In the genomic region with DNA sequence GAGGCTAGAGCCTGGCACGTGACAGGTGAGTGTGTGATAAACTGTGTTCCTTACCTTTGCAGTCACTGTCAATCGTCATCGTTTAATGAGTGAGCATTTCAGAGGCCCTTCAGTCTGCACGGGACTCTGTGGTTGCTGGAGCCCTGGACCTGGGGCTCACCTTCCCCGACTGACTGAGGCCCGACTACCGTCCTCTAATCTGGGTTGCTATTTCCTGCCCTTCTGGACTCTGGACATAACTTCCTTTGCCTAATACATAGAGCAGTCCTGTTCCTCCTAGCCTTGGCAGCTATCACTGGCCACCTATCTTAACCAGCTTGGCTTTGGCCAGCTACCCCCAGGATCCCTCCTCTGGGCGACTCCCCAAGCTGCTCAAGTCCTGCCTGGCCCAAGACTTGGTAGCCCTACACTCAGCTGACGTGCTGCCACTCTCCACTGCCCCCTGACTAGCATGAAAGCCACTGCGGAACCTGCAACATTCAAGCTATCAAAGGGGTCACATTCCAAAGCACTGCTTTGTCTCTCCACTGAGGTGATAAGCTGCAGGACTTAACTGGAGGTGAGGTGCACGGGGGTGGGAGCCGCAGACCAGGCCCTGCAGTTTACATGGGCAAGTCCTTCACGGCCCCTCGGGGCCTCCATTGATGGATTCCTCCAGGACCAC, we compare ENCODE assay signal across 20 cellular contexts. TPM values are rescaled to one million over a fixed set of nuclear protein-coding genes. Genes with fewer than 3 reads are reported as not detected.
DNase-seq lines count a peak whose midpoint lies in the region; ATAC-seq and TF ChIP-seq lines count a peak whose summit lies in the region.
"Had no signal": no experiment of that assay in that cellular context is flagged by ENCODE, and none has a peak within 500 bp of the region (broad histone marks: within the 10 kb centered on the region; RNA-seq: fewer than 3 reads in every experiment).

No MANE protein-coding gene starts in this region.

- no peak for DNase-seq in activated naive CD4-positive, alpha-beta T cell treated with anti-CD3 and anti-CD28 coated beads for 36 hours
- no peak for DNase-seq in activated naive CD4-positive, alpha-beta T cell treated with anti-CD3 and anti-CD28 coated beads, Interleukin-2, amount 10 ng/mL, durations not matched to agents 7 days and 5 days
- DNase-seq in astrocyte of the spinal cord (ENCODE audit: low read depth, low spot score) = no peak
- DNase-seq in iPS-NIHi11 (ENCODE audit: low spot score) = peak; percentile 61
- DNase-seq in NCI-H1694 treated with DMSO at 0.1 percent for 48 hours (lab: John Stamatoyannopoulos, UW) = no peak
- DNase-seq in osteoblast (ENCODE audit: insufficient read length, low spot score, missing footprints) = no peak
- DNase-seq: activated CD4-positive, alpha-beta T cell treated with anti-CD3 and anti-CD28 coated beads, Interleukin-2, amount 10 ng/mL, durations not matched to agents 24 days and 14 days; activated T-cell treated with anti-CD3 and anti-CD28 coated beads, Interleukin-2, amount 50 U/mL, for 72 hours; body of pancreas; Calu3; left colon; NCI-H187 had no signal

- H3K27me3 ChIP-seq in skeletal muscle tissue (ENCODE audit: control insufficient read depth in 3 of 3, insufficient read depth in 3 of 3, low read length in 3 of 3) (no peaks in the 10 kb centered on the region), osteoblast (ENCODE audit: insufficient read depth, low read length) (no peaks in the 10 kb centered on the region)
- H3K27me3 ChIP-seq: body of pancreas had no signal

- no peak overlapping the region for H3K4me3 Mint-ChIP-seq in activated naive CD4-positive, alpha-beta T cell treated with anti-CD3 and anti-CD28 coated beads for 36 hours
- no peak overlapping the region for H3K4me3 Mint-ChIP-seq in activated naive CD4-positive, alpha-beta T cell treated with anti-CD3 and anti-CD28 coated beads, Interleukin-2, amount 10 ng/mL, durations not matched to agents 7 days and 5 days
- H3K4me3 Mint-ChIP-seq: activated CD4-positive, alpha-beta T cell treated with anti-CD3 and anti-CD28 coated beads, Interleukin-2, amount 10 ng/mL, durations not matched to agents 24 days and 14 days; activated T-cell treated with anti-CD3 and anti-CD28 coated beads, Interleukin-2, amount 50 U/mL, for 72 hours; nephron; stimulated activated naive CD8-positive, alpha-beta T cell treated with anti-CD3 and anti-CD28 coated beads, Interleukin-15, Interleukin-2, amounts not matched to agents 100 ng/mL and 50 ng/mL, for 24 hours had no signal

- H3K4me3 ChIP-seq in astrocyte of the spinal cord (ENCODE audit: low read depth, low read length) (no peak overlapping the region), skeletal muscle tissue (ENCODE audit: low read length in 3 of 3) (no peak overlapping the region), osteoblast (ENCODE audit: insufficient read depth, low read length) (no peak overlapping the region)
- H3K4me3 ChIP-seq: body of pancreas, skin epidermis had no signal

- H3K9me3 ChIP-seq in skeletal muscle tissue (ENCODE audit: control insufficient read depth in 3 of 3, low read length in 3 of 3) (no peaks in the 10 kb centered on the region), osteoblast (ENCODE audit: low read depth, low read length) (no peaks in the 10 kb centered on the region)
- H3K9me3 ChIP-seq: body of pancreas had no signal

- CTCF ChIA-PET in activated naive CD4-positive, alpha-beta T cell treated with anti-CD3 and anti-CD28 coated beads for 36 hours (lab: Charles Lee) = interaction anchor here (1.2 to 1.6 kb wide), 3 partner anchors 16 to 143 kb away, joined by 4 to 5 read pairs (median 4); no protein-coding TSS in a partner anchor
- CTCF ChIA-PET in activated naive CD4-positive, alpha-beta T cell treated with anti-CD3 and anti-CD28 coated beads, Interleukin-2, amount 10 ng/mL, durations not matched to agents 7 days and 5 days (lab: Charles Lee) = interaction anchor here (0.7 to 1.6 kb wide), 3 partner anchors 20 to 143 kb away, joined by 3 to 6 read pairs (median 6); no protein-coding TSS in a partner anchor

- no peaks in the 10 kb centered on the region for H3K27me3 Mint-ChIP-seq in activated naive CD4-positive, alpha-beta T cell treated with anti-CD3 and anti-CD28 coated beads for 36 hours (ENCODE audit: low read depth)
- H3K27me3 Mint-ChIP-seq in activated naive CD4-positive, alpha-beta T cell treated with anti-CD3 and anti-CD28 coated beads, Interleukin-2, amount 10 ng/mL, durations not matched to agents 7 days and 5 days = peaks cover 14% of the 10 kb centered on the region
- H3K27me3 Mint-ChIP-seq: activated CD4-positive, alpha-beta T cell treated with anti-CD3 and anti-CD28 coated beads, Interleukin-2, amount 10 ng/mL, durations not matched to agents 24 days and 14 days; stimulated activated naive CD8-positive, alpha-beta T cell treated with anti-CD3 and anti-CD28 coated beads, Interleukin-15, Interleukin-2, amounts not matched to agents 100 ng/mL and 50 ng/mL, for 24 hours had no signal

- intact Hi-C loops in activated naive CD4-positive, alpha-beta T cell treated with anti-CD3 and anti-CD28 coated beads for 36 hours (cut with micrococcal nuclease) = loop anchor here (2.0 kb wide), 1 partner anchor 71 kb away; no protein-coding TSS in a partner anchor

- H2AFZ ChIP-seq in osteoblast (ENCODE audit: low read length) = no peak overlapping the region

- H3K9ac ChIP-seq in skeletal muscle tissue (ENCODE audit: low read depth in 1 of 3, low read length in 3 of 3) = no peak overlapping the region

- in situ Hi-C loops in astrocyte of the spinal cord (cut with HindIII; ENCODE audit: low sequenced_read_pairs) = no loop called here

- no peaks in the 10 kb centered on the region for H3K9me3 Mint-ChIP-seq in activated naive CD4-positive, alpha-beta T cell treated with anti-CD3 and anti-CD28 coated beads for 36 hours
- H3K9me3 Mint-ChIP-seq in activated naive CD4-positive, alpha-beta T cell treated with anti-CD3 and anti-CD28 coated beads, Interleukin-2, amount 10 ng/mL, durations not matched to agents 7 days and 5 days = no peaks in the 10 kb centered on the region
- H3K9me3 Mint-ChIP-seq: activated CD4-positive, alpha-beta T cell treated with anti-CD3 and anti-CD28 coated beads, Interleukin-2, amount 10 ng/mL, durations not matched to agents 24 days and 14 days; activated T-cell treated with anti-CD3 and anti-CD28 coated beads, Interleukin-2, amount 50 U/mL, for 72 hours; nephron; stimulated activated naive CD8-positive, alpha-beta T cell treated with anti-CD3 and anti-CD28 coated beads, Interleukin-15, Interleukin-2, amounts not matched to agents 100 ng/mL and 50 ng/mL, for 24 hours had no signal

- ATAC-seq in GM21447 (IDR thresholded peaks at IDR 0.05; ENCODE audit: unreplicated experiment) = no peak
- ATAC-seq: activated T-cell treated with anti-CD3 and anti-CD28 coated beads, Interleukin-2, amount 50 U/mL, for 72 hours; body of pancreas; left colon had no signal

- H3K27ac ChIP-seq in skeletal muscle tissue (ENCODE audit: low read depth, low read length) (peak overlapping the region; percentile 96), osteoblast (ENCODE audit: low read depth, low read length) (no peak overlapping the region)
- H3K27ac ChIP-seq: 22Rv1, body of pancreas, RWPE1 had no signal

- H3K4me1 ChIP-seq in skeletal muscle tissue (ENCODE audit: control insufficient read depth in 3 of 3, insufficient read depth in 3 of 3, low read length in 3 of 3) (peaks cover 21 to 44% (median 25%) of the 10 kb centered on the region in 3 donors), osteoblast (ENCODE audit: insufficient read depth, low read length) (peaks cover 15% of the 10 kb centered on the region)
- H3K4me1 ChIP-seq: body of pancreas had no signal

- H3K36me3 Mint-ChIP-seq in activated naive CD4-positive, alpha-beta T cell treated with anti-CD3 and anti-CD28 coated beads for 36 hours (ENCODE audit: low read depth) = no peaks in the 10 kb centered on the region
- H3K36me3 Mint-ChIP-seq in activated naive CD4-positive, alpha-beta T cell treated with anti-CD3 and anti-CD28 coated beads, Interleukin-2, amount 10 ng/mL, durations not matched to agents 7 days and 5 days = no peaks in the 10 kb centered on the region

- H3K79me2 ChIP-seq in osteoblast (ENCODE audit: insufficient read depth, low read length) = no peaks in the 10 kb centered on the region

- peak overlapping the region; percentile 10 for H3K27ac Mint-ChIP-seq in activated naive CD4-positive, alpha-beta T cell treated with anti-CD3 and anti-CD28 coated beads for 36 hours
- H3K27ac Mint-ChIP-seq in activated naive CD4-positive, alpha-beta T cell treated with anti-CD3 and anti-CD28 coated beads, Interleukin-2, amount 10 ng/mL, durations not matched to agents 7 days and 5 days = no peak overlapping the region
- H3K27ac Mint-ChIP-seq: nephron had no signal

- TF ChIP-seq CTCF in astrocyte of the spinal cord (IDR thresholded peaks at IDR 0.05; ENCODE audit: low read depth, low read length) = peak; percentile 11
- no peak for TF ChIP-seq CTCF in osteoblast (IDR thresholded peaks at IDR 0.05; ENCODE audit: extremely low read depth, low read depth, low read length)

- no peaks in the 10 kb centered on the region for H4K20me1 ChIP-seq in osteoblast (ENCODE audit: insufficient read depth, low read length)

- peaks cover 22% of the 10 kb centered on the region for H3K4me1 Mint-ChIP-seq in activated naive CD4-positive, alpha-beta T cell treated with anti-CD3 and anti-CD28 coated beads for 36 hours (ENCODE audit: low read depth)
- peaks cover 25% of the 10 kb centered on the region for H3K4me1 Mint-ChIP-seq in activated naive CD4-positive, alpha-beta T cell treated with anti-CD3 and anti-CD28 coated beads, Interleukin-2, amount 10 ng/mL, durations not matched to agents 7 days and 5 days

- no peaks in the 10 kb centered on the region for H3K36me3 ChIP-seq in skeletal muscle tissue (ENCODE audit: control insufficient read depth in 3 of 3, insufficient read depth in 3 of 3, low read length in 3 of 3)
- no peaks in the 10 kb centered on the region for H3K36me3 ChIP-seq in osteoblast (ENCODE audit: insufficient read depth, low read length)

- no peak overlapping the region for H3K4me2 ChIP-seq in osteoblast (ENCODE audit: insufficient read depth, low read length)

RNA-seq across cellular contexts. Expression of gene RAB17, which starts 11.1 kb away (rescaled TPM):
- not detected for total RNA-seq in activated naive CD4-positive, alpha-beta T cell treated with anti-CD3 and anti-CD28 coated beads for 36 hours
- total RNA-seq in skeletal muscle tissue = 1.0 TPM
- 0.36 TPM in 1 of 2 replicates, not detected in the other for total RNA-seq in osteoblast

RNA-seq across cellular contexts. Expression of gene LRRFIP1, which starts 25.8 kb away (rescaled TPM):
- total RNA-seq in activated naive CD4-positive, alpha-beta T cell treated with anti-CD3 and anti-CD28 coated beads for 36 hours = 100 to 1,000 TPM; 154 to 155 TPM
- 65.8 TPM for total RNA-seq in skeletal muscle tissue
- 48.3 and 51.8 TPM in 2 replicates for total RNA-seq in osteoblast

RNA-seq across cellular contexts. Expression of gene PRLH, which starts 35.2 kb away (rescaled TPM):
- total RNA-seq in activated naive CD4-positive, alpha-beta T cell treated with anti-CD3 and anti-CD28 coated beads for 36 hours = not detected
- total RNA-seq in skeletal muscle tissue (not detected), osteoblast (not detected in 2 replicates)
- total RNA-seq: activated CD4-positive, alpha-beta T cell treated with anti-CD3 and anti-CD28 coated beads, Interleukin-2, amount 10 ng/mL, durations not matched to agents 24 days and 14 days; activated T-cell treated with anti-CD3 and anti-CD28 coated beads, Interleukin-2, amount 50 U/mL, for 72 hours; body of pancreas; Calu3; left colon; LHCN-M2 had no signal
